Comparison of ENCODE assay signal across 1 cellular context in genomic region chr6:52993461-52993860, GRCh38.
TF ChIP-seq lines count a peak whose summit lies in the region.

No MANE protein-coding gene starts in this region.

TF ChIP-seq in K562, 482 proteins besides CTCF, POLR2A, EP300 and RAD21:
- no peak for TF ChIP-seq ZNF41 (CRISPR knock-in tag; conservative IDR thresholded peaks at IDR 0.05)
- TF ChIP-seq, protein P1, sequence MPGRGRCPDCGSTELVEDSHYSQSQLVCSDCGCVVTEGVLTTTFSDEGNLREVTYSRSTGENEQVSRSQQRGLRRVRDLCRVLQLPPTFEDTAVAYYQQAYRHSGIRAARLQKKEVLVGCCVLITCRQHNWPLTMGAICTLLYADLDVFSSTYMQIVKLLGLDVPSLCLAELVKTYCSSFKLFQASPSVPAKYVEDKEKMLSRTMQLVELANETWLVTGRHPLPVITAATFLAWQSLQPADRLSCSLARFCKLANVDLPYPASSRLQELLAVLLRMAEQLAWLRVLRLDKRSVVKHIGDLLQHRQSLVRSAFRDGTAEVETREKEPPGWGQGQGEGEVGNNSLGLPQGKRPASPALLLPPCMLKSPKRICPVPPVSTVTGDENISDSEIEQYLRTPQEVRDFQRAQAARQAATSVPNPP (IDR thresholded peaks at IDR 0.05; ENCODE audit: borderline replicate concordance, insufficient read depth, insufficient read length): no peak
- TF ChIP-seq KAT8 (IDR thresholded peaks at IDR 0.05; ENCODE audit: low read depth): no peak
TF ChIP-seq in K562: peak in this region for 0.
